ENCODE assay signal across 8 cellular contexts in the genomic region with DNA sequence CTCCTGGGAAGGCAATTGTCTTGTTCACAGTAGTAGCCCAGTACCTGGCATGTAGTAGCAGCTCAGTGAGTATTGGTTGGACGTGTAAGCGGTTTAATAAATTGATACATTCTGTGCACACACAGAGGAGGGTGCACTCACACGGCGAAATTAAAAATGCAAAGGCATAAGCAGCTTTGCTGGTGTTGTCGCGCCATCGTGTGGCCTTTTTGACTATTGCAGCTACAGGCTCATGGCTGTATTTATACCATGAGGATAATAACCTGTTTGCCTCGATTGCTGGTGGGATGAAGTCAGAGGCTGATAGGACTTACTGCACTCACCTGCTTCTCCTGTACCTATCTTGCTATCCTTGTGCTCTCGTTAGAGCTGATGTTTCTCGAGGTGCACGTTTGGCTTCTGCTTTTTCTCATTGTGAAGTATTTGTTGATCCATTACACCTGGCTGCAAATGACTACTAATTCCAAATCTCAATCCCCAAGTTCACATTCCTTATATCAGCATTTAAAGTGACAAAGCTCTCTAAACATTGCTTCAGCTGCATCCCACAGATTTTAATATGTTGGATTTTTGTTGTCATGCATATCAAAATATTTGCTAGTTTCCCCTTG.
DNase-seq lines count a peak whose midpoint lies in the region; ATAC-seq and TF ChIP-seq lines count a peak whose summit lies in the region.

No MANE protein-coding gene starts in this region.

- H3K4me1 ChIP-seq in HCT116 (ENCODE audit: control insufficient read depth in 1 of 2, insufficient read depth in 2 of 2, low read length in 2 of 2) (no peaks in the 10 kb centered on the region), ascending aorta (no peaks in the 10 kb centered on the region), smooth muscle cell (ENCODE audit: low read depth) (no peaks in the 10 kb centered on the region)

- peak; percentile 95 for TF ChIP-seq RAD21 in HCT116 (IDR thresholded peaks at IDR 0.05; ENCODE audit: low read depth)

- no peaks in the 10 kb centered on the region for H4K20me1 ChIP-seq in HCT116 (ENCODE audit: insufficient read depth)
- no peaks in the 10 kb centered on the region for H4K20me1 ChIP-seq in SU-DHL-6 (ENCODE audit: low read depth, low read length)
- no peaks in the 10 kb centered on the region for H4K20me1 ChIP-seq in smooth muscle cell (ENCODE audit: low read depth)

- no peaks in the 10 kb centered on the region for H3K79me2 ChIP-seq in HCT116 (ENCODE audit: insufficient read depth, low read length)
- no peaks in the 10 kb centered on the region for H3K79me2 ChIP-seq in SU-DHL-6 (ENCODE audit: insufficient read depth, low read length)
- H3K79me2 ChIP-seq in smooth muscle cell (ENCODE audit: low read depth): no peaks in the 10 kb centered on the region

- H3K9ac ChIP-seq in HCT116 (ENCODE audit: low read length) (no peak overlapping the region), SU-DHL-6 (ENCODE audit: low read length) (no peak overlapping the region), smooth muscle cell (ENCODE audit: low read depth) (no peak overlapping the region)

- no peaks in the 10 kb centered on the region for H3K36me3 ChIP-seq in HCT116 (ENCODE audit: control insufficient read depth in 1 of 2, insufficient read depth in 2 of 2, low read length in 2 of 2)
- no peaks in the 10 kb centered on the region for H3K36me3 ChIP-seq in SU-DHL-6 (ENCODE audit: low read length)
- no peaks in the 10 kb centered on the region for H3K36me3 ChIP-seq in ascending aorta
- H3K36me3 ChIP-seq in smooth muscle cell (ENCODE audit: low read depth): no peaks in the 10 kb centered on the region

- ATAC-seq in HCT116: peak; percentile 92
- no peak for ATAC-seq in HG03039 (IDR thresholded peaks at IDR 0.05; ENCODE audit: unreplicated experiment)

- H3K9me3 ChIP-seq in HCT116 (ENCODE audit: control insufficient read depth in 1 of 2, insufficient read depth in 1 of 2, low read depth in 1 of 2, low read length in 2 of 2) (no peaks in the 10 kb centered on the region; a peak in 1 of 4 replicates), SU-DHL-6 (ENCODE audit: insufficient read depth, low read length) (0 out of 2 replicates have a peak, but pooled peaks cover 9% of the 10 kb centered on the region), ascending aorta (peaks cover 0 to 5% of the 10 kb centered on the region in 2 donors), smooth muscle cell (replicated peaks; ENCODE audit: low read depth) (no peaks in the 10 kb centered on the region)

- intact Hi-C loops in HCT116 (cut with micrococcal nuclease): loop anchor here (1.0 to 2.0 kb wide), 4 partner anchors 216 to 666 kb away; no protein-coding TSS in a partner anchor
- intact Hi-C loops in ascending aorta (cut with DNase I): loop anchor here (1.0 kb wide), 1 partner anchor 221 kb away; no protein-coding TSS in a partner anchor

- RAD21 ChIA-PET in HCT116 (lab: Charles Lee; ENCODE audit: low non-redundant PET in 1 of 2, low total read pairs in 2 of 2, uncharacterized antibody in 2 of 2, unreplicated experiment in 2 of 2): interaction anchor here in 1 of 2 experiments (0.9 kb wide), 1 partner anchor 221 kb away, joined by 3 read pairs; no protein-coding TSS in a partner anchor

- H3K4me3 ChIP-seq in HCT116 (replicated peaks in 1 of 2; ENCODE audit: low read depth in 1 of 2, low read length in 2 of 2) (no peak overlapping the region), SU-DHL-6 (ENCODE audit: insufficient read depth, low read length, poor library complexity, severe bottlenecking) (no peak overlapping the region), ascending aorta (no peak overlapping the region), smooth muscle cell (no peak overlapping the region)

- TF ChIP-seq POLR2A in HCT116 (IDR thresholded peaks at IDR 0.05; ENCODE audit: borderline replicate concordance, extremely low read depth, insufficient read depth, insufficient read length): no peak

- no TSS peak for BruUV-seq in HCT116 (replicated peaks; lab: Mats Ljungman, UMichigan)

- H2AFZ ChIP-seq in HCT116 (ENCODE audit: low read depth, low read length, poor library complexity, severe bottlenecking) (no peak overlapping the region), SU-DHL-6 (ENCODE audit: low read depth, low read length, severe bottlenecking) (no peak overlapping the region), smooth muscle cell (ENCODE audit: low read depth) (no peak overlapping the region)

- TF ChIP-seq CTCF in GM10248 (IDR thresholded peaks at IDR 0.05; ENCODE audit: control extremely low read depth, extremely low read depth, low read depth, missing control alignments): peak; percentile 86
- TF ChIP-seq CTCF in HCT116 (IDR thresholded peaks at IDR 0.05 in 2 of 3, conservative IDR thresholded peaks at IDR 0.05 in 1 of 3; ENCODE audit: borderline replicate concordance in 1 of 3, insufficient read depth in 1 of 3, low read depth in 2 of 3, low read length in 2 of 3): peak; percentile 78 to 96 (median 83)
- peak; percentile 88 for TF ChIP-seq CTCF in SU-DHL-6 (IDR thresholded peaks at IDR 0.05; ENCODE audit: insufficient read depth, low read length, poor library complexity, severe bottlenecking)
- peak; percentile 27 to 62 (median 54) for TF ChIP-seq CTCF in ascending aorta (IDR thresholded peaks at IDR 0.05)
- TF ChIP-seq CTCF in smooth muscle cell (IDR thresholded peaks at IDR 0.05; ENCODE audit: borderline replicate concordance, insufficient read depth, poor library complexity, severe bottlenecking): peak; percentile 99

- POLR2A ChIA-PET in GM10248 (lab: Yijun Ruan, JAX): no interaction called here
- POLR2A ChIA-PET in HCT116 (lab: Charles Lee): no interaction called here

- H3F3A ChIP-seq in SU-DHL-6 (ENCODE audit: insufficient read depth): no peaks in the 10 kb centered on the region
- H3F3A ChIP-seq in smooth muscle cell (ENCODE audit: low read depth): no peaks in the 10 kb centered on the region

- H3K27me3 ChIP-seq in HCT116 (ENCODE audit: insufficient read depth, low read length) (no peaks in the 10 kb centered on the region), SU-DHL-6 (ENCODE audit: low read length) (no peaks in the 10 kb centered on the region), ascending aorta (no peaks in the 10 kb centered on the region), smooth muscle cell (ENCODE audit: low read depth) (no peaks in the 10 kb centered on the region)

- H3K4me2 ChIP-seq in HCT116 (ENCODE audit: low read length): no peak overlapping the region
- H3K4me2 ChIP-seq in SU-DHL-6 (ENCODE audit: low read depth, low read length, poor library complexity, severe bottlenecking): no peak overlapping the region
- no peak overlapping the region for H3K4me2 ChIP-seq in smooth muscle cell

- H3K27ac ChIP-seq in HCT116 (ENCODE audit: low read depth, low read length): no peak overlapping the region
- H3K27ac ChIP-seq in SU-DHL-6 (ENCODE audit: low read depth, low read length): no peak overlapping the region
- no peak overlapping the region for H3K27ac ChIP-seq in ascending aorta
- no peak overlapping the region for H3K27ac ChIP-seq in smooth muscle cell (ENCODE audit: low read depth)

- DNase-seq in GM10248 (ENCODE audit: extremely low spot score) (peak; percentile 53), HCT116 (ENCODE audit: low read depth, low spot score) (peak; percentile 49), NCI-H1048 (lab: John Stamatoyannopoulos, UW) (peak; percentile 59), ascending aorta (ENCODE audit: low spot score in 2 of 2) (peak in 1 of 2 donors; percentile 69), hippocampal formation (lab: John Stamatoyannopoulos, UW) (peak; percentile 58 to 74), smooth muscle cell (lab: John Stamatoyannopoulos, UW; ENCODE audit: unreplicated experiment) (peak; percentile 24)

- CTCF ChIA-PET in GM10248 (lab: Yijun Ruan, JAX) (interaction anchor here (1.0 to 4.9 kb wide), 29 partner anchors 8 to 666 kb away, joined by 3 to 67 read pairs (median 5); no protein-coding TSS in a partner anchor), HCT116 (lab: Charles Lee) (interaction anchor here (0.8 to 2.7 kb wide), 9 partner anchors 9 to 666 kb away, joined by 3 to 21 read pairs (median 6); no protein-coding TSS in a partner anchor)

- 4% methylated on average over 11 of the region's 11 CpGs for whole genome bisulfite sequencing in smooth muscle cell (ENCODE audit: low lambda C conversion rate)

- H3K9me2 ChIP-seq in HCT116 (ENCODE audit: insufficient read depth): no peaks in the 10 kb centered on the region
- no peaks in the 10 kb centered on the region for H3K9me2 ChIP-seq in SU-DHL-6 (replicated peaks; ENCODE audit: insufficient read depth, low read length)

TF ChIP-seq in HCT116, 20 proteins besides CTCF, POLR2A, EP300 and RAD21 (continues in another document):
- no peak for TF ChIP-seq SIN3A (IDR thresholded peaks at IDR 0.05; ENCODE audit: low read depth)
- no peak for TF ChIP-seq SRF (IDR thresholded peaks at IDR 0.05; ENCODE audit: low read depth)
- no peak for TF ChIP-seq CEBPB (IDR thresholded peaks at IDR 0.05; ENCODE audit: low read depth)
- TF ChIP-seq CBX3 (IDR thresholded peaks at IDR 0.05; ENCODE audit: low read depth): no peak
- TF ChIP-seq, protein P1, sequence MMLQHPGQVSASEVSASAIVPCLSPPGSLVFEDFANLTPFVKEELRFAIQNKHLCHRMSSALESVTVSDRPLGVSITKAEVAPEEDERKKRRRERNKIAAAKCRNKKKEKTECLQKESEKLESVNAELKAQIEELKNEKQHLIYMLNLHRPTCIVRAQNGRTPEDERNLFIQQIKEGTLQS (IDR thresholded peaks at IDR 0.05): no peak
- no peak for TF ChIP-seq ZFX (IDR thresholded peaks at IDR 0.05)
- TF ChIP-seq SP1 (IDR thresholded peaks at IDR 0.05; ENCODE audit: low read depth): no peak
- TF ChIP-seq TCF7L2 (IDR thresholded peaks at IDR 0.05; ENCODE audit: borderline replicate concordance, extremely low read depth, insufficient read depth, insufficient read length): no peak
- no peak for TF ChIP-seq ZBTB33 (IDR thresholded peaks at IDR 0.05; ENCODE audit: extremely low read depth, insufficient replicate concordance, low read length)
- TF ChIP-seq POLR2AphosphoS5 (IDR thresholded peaks at IDR 0.05; ENCODE audit: low read depth, low read length): no peak
- TF ChIP-seq YY1 (IDR thresholded peaks at IDR 0.05; ENCODE audit: extremely low read depth, insufficient replicate concordance, low read depth, low read length): no peak
